1 cellular context compared by ENCODE assay signal in genomic region chr11:123357990-123358827, GRCh38.
TF ChIP-seq lines count a peak whose summit lies in the region.

No MANE protein-coding gene starts in this region.

TF ChIP-seq in HEK293, 187 proteins besides CTCF, POLR2A, EP300 and RAD21 (continued from another document and continues in another):
- TF ChIP-seq ZNF785 (tag by site-specific recombination; IDR thresholded peaks at IDR 0.05) (no peak), KLF8 (tag by site-specific recombination; IDR thresholded peaks at IDR 0.05) (0 out of 2 replicates have a peak, but pooled peaks have one; percentile 26), ZSCAN5A (tag by site-specific recombination; IDR thresholded peaks at IDR 0.05) (no peak), ZNF791 (tag by site-specific recombination; IDR thresholded peaks at IDR 0.05) (no peak), ZNF580 (tag by site-specific recombination; IDR thresholded peaks at IDR 0.05) (no peak), ZNF426 (tag by site-specific recombination; IDR thresholded peaks at IDR 0.05) (no peak), ZNF544 (tag by site-specific recombination; IDR thresholded peaks at IDR 0.05) (no peak), ZNF18 (tag by site-specific recombination; IDR thresholded peaks at IDR 0.05) (no peak), HIC1 (tag by site-specific recombination; IDR thresholded peaks at IDR 0.05) (no peak), ZBTB44 (tag by site-specific recombination; IDR thresholded peaks at IDR 0.05) (no peak), ZNF23 (tag by site-specific recombination; IDR thresholded peaks at IDR 0.05; ENCODE audit: borderline replicate concordance) (no peak), KLF16 (tag by site-specific recombination; IDR thresholded peaks at IDR 0.05) (no peak), ZFP3 (tag by site-specific recombination; IDR thresholded peaks at IDR 0.05; ENCODE audit: low read depth) (no peak), ZBTB26 (tag by site-specific recombination; optimal IDR thresholded peaks at IDR 0.05) (peak; percentile 54), ZNF660 (tag by site-specific recombination; IDR thresholded peaks at IDR 0.05) (no peak), ZNF670 (tag by site-specific recombination; IDR thresholded peaks at IDR 0.05; ENCODE audit: low read depth) (no peak), ZNF626 (tag by site-specific recombination; IDR thresholded peaks at IDR 0.05) (no peak), ZNF416 (tag by site-specific recombination; IDR thresholded peaks at IDR 0.05) (no peak), ZFP41 (tag by site-specific recombination; IDR thresholded peaks at IDR 0.05; ENCODE audit: borderline replicate concordance) (no peak), ZBTB10 (tag by site-specific recombination; IDR thresholded peaks at IDR 0.05) (no peak), ZNF521 (tag by site-specific recombination; IDR thresholded peaks at IDR 0.05) (no peak), SETDB1 (IDR thresholded peaks at IDR 0.05; ENCODE audit: insufficient read length, low read length) (no peak), ZNF792 (tag by site-specific recombination; IDR thresholded peaks at IDR 0.05) (no peak), GLIS1 (tag by site-specific recombination; IDR thresholded peaks at IDR 0.05) (no peak), ZNF121 (tag by site-specific recombination; IDR thresholded peaks at IDR 0.05) (no peak), ZNF302 (tag by site-specific recombination; IDR thresholded peaks at IDR 0.05; ENCODE audit: low read depth) (no peak), MZF1 (tag by site-specific recombination; IDR thresholded peaks at IDR 0.05; ENCODE audit: borderline replicate concordance) (no peak), ZNF114 (tag by site-specific recombination; IDR thresholded peaks at IDR 0.05) (no peak), ZNF239 (tag by site-specific recombination; IDR thresholded peaks at IDR 0.05) (no peak), ZNF596 (tag by site-specific recombination; IDR thresholded peaks at IDR 0.05) (peak; percentile 46; the same call in 1 of the 2 replicates), ZNF530 (tag by site-specific recombination; IDR thresholded peaks at IDR 0.05; ENCODE audit: low read depth) (no peak), ZNF677 (tag by site-specific recombination; IDR thresholded peaks at IDR 0.05) (no peak), ZBTB11 (tag by site-specific recombination; conservative IDR thresholded peaks at IDR 0.05; ENCODE audit: low read depth) (peak; percentile 93), ZSCAN16 (tag by site-specific recombination; IDR thresholded peaks at IDR 0.05) (no peak), ZNF658 (tag by site-specific recombination; IDR thresholded peaks at IDR 0.05) (no peak), WT1 (tag by site-specific recombination; IDR thresholded peaks at IDR 0.05) (no peak), ZNF488 (tag by site-specific recombination; IDR thresholded peaks at IDR 0.05) (no peak), ZNF175 (tag by site-specific recombination; IDR thresholded peaks at IDR 0.05) (no peak), ZNF26 (tag by site-specific recombination; IDR thresholded peaks at IDR 0.05) (no peak), ZNF19 (tag by site-specific recombination; IDR thresholded peaks at IDR 0.05; ENCODE audit: low read depth) (no peak), ZNF843 (tag by site-specific recombination; IDR thresholded peaks at IDR 0.05) (no peak), ZSCAN18 (tag by site-specific recombination; IDR thresholded peaks at IDR 0.05) (no peak), SP2 (tag by site-specific recombination; IDR thresholded peaks at IDR 0.05) (no peak), PRDM1 (tag by site-specific recombination; IDR thresholded peaks at IDR 0.05) (peak; percentile 93), ZNF266 (tag by site-specific recombination; IDR thresholded peaks at IDR 0.05; ENCODE audit: low read depth) (no peak), GLI2 (tag by site-specific recombination; IDR thresholded peaks at IDR 0.05; ENCODE audit: borderline replicate concordance, low read depth) (no peak)
